Comparison of ENCODE assay signal across 10 cellular contexts in the genomic region with DNA sequence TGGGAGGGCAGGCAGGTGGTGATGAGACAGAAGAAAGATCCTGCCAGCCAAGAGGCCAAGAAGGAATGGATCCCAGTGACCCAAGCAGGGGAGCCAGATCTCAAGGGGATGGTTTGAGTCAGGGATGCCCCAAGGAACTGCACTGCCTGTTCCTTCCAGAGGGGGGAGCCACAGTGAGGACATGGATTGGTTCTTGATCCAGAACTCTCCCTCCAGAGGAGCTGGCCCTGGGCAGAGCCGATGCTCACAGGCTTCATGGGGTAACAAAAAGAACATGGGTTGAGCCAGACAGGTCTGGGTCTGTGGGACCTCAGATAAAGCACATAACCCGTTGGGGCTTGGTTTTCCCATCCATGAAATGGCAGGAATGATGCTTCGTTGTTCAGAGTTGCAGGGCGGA. TPM values are rescaled to one million over a fixed set of nuclear protein-coding genes. Genes with fewer than 3 reads are reported as not detected.
DNase-seq lines count a peak whose midpoint lies in the region; ATAC-seq, FAIRE-seq and TF ChIP-seq lines count a peak whose summit lies in the region.
"Had no signal": no experiment of that assay in that cellular context is flagged by ENCODE, and none has a peak within 500 bp of the region (broad histone marks: within the 10 kb centered on the region; RNA-seq: fewer than 3 reads in every experiment).

No MANE protein-coding gene starts in this region.

- H3K9me3 Mint-ChIP-seq in activated naive CD4-positive, alpha-beta T cell treated with anti-CD3 and anti-CD28 coated beads, Interleukin-2, amount 10 ng/mL, durations not matched to agents 7 days and 5 days = no peaks in the 10 kb centered on the region

- in situ Hi-C loops in KBM-7 (cut with MboI; ENCODE audit: low pct_unique_long_range_greater_than_20kb, low sequenced_read_pairs) = no loop called here

- POLR2A ChIA-PET in H1 (lab: Charles Lee; ENCODE audit: partially characterized antibody) = interaction anchor here (1.0 kb wide), 1 partner anchor 20 kb away, joined by 5 read pairs; no protein-coding TSS in a partner anchor

- no peak overlapping the region for H2AFZ ChIP-seq in H1 (ENCODE audit: low read length)
- H2AFZ ChIP-seq in smooth muscle cell (ENCODE audit: low read depth) = no peak overlapping the region

- peak; percentile 38 for DNase-seq in activated naive CD4-positive, alpha-beta T cell treated with anti-CD3 and anti-CD28 coated beads, Interleukin-2, amount 10 ng/mL, durations not matched to agents 7 days and 5 days
- no peak for DNase-seq in activated naive CD4-positive, alpha-beta T cell treated with anti-CD3 and anti-CD28 coated beads, Interleukin-2, amount 50 U/mL, for 16 hours
- DNase-seq in KBM-7 = peak; percentile 19
- peak in 1 of 2 experiments; percentile 91 for DNase-seq in H1 (ENCODE audit: low read depth in 1 of 2, low spot score in 2 of 2)
- DNase-seq in smooth muscle cell (lab: John Stamatoyannopoulos, UW; ENCODE audit: unreplicated experiment) = no peak
- DNase-seq in mucosa of gallbladder (ENCODE audit: low spot score) = no peak

- peaks cover 6% of the 10 kb centered on the region for H3K4me1 Mint-ChIP-seq in activated naive CD4-positive, alpha-beta T cell treated with anti-CD3 and anti-CD28 coated beads, Interleukin-2, amount 10 ng/mL, durations not matched to agents 7 days and 5 days

- no peak overlapping the region for H2BK20ac ChIP-seq in H1 (ENCODE audit: low read length)

- H3K56ac ChIP-seq in H1 (replicated peaks; ENCODE audit: insufficient read length, low read depth, low read length) = no peak overlapping the region

- H2BK5ac ChIP-seq in H1 (ENCODE audit: low read depth, low read length) = no peak overlapping the region

- H3K4me1 ChIP-seq in H1 (replicated peaks in 1 of 4; ENCODE audit: control insufficient read depth in 3 of 4, insufficient read depth in 4 of 4, low read length in 3 of 4) (peaks cover 0 to 12% (median 10%) of the 10 kb centered on the region in 4 experiments; a peak in 6 of 7 replicates), smooth muscle cell (ENCODE audit: low read depth) (peaks cover 14% of the 10 kb centered on the region)
- H3K4me1 ChIP-seq: pancreas had no signal

- peaks cover 67% of the 10 kb centered on the region for H3K27me3 Mint-ChIP-seq in activated naive CD4-positive, alpha-beta T cell treated with anti-CD3 and anti-CD28 coated beads, Interleukin-2, amount 10 ng/mL, durations not matched to agents 7 days and 5 days

- H3K4me3 ChIP-seq in H1 (ENCODE audit: extremely low read depth in 1 of 4, insufficient read depth in 2 of 4, low read depth in 3 of 4, low read length in 4 of 4) (no peak overlapping the region), smooth muscle cell (no peak overlapping the region)
- H3K4me3 ChIP-seq: pancreas had no signal

- peaks cover 13% of the 10 kb centered on the region for H3F3A ChIP-seq in smooth muscle cell (ENCODE audit: low read depth)

- H4K20me1 ChIP-seq in H1 (replicated peaks in 1 of 2; ENCODE audit: control insufficient read depth in 1 of 2, insufficient read depth in 2 of 2, low read length in 2 of 2) (no peaks in the 10 kb centered on the region), smooth muscle cell (ENCODE audit: low read depth) (no peaks in the 10 kb centered on the region)

- no peak overlapping the region for H3K9ac ChIP-seq in H1 (replicated peaks in 1 of 4; ENCODE audit: extremely low read depth in 1 of 4, low read depth in 3 of 4, low read length in 3 of 4)
- H3K9ac ChIP-seq in smooth muscle cell (ENCODE audit: low read depth) = no peak overlapping the region

- no peak overlapping the region for H3K14ac ChIP-seq in H1 (ENCODE audit: insufficient read length)

- peak; percentile 41 to 63 for TF ChIP-seq RAD21 in H1 (IDR thresholded peaks at IDR 0.05 in 1 of 2, conservative IDR thresholded peaks at IDR 0.05 in 1 of 2; ENCODE audit: low read depth in 2 of 2, low read length in 2 of 2)

- no peak for TF ChIP-seq POLR2A in H1 (IDR thresholded peaks at IDR 0.05; ENCODE audit: control extremely low read depth in 1 of 2, low read depth in 2 of 2, low read length in 2 of 2)

- CTCF ChIA-PET in activated naive CD4-positive, alpha-beta T cell treated with anti-CD3 and anti-CD28 coated beads, Interleukin-2, amount 10 ng/mL, durations not matched to agents 7 days and 5 days (lab: Charles Lee) = interaction anchor here (1.0 to 1.8 kb wide), 3 partner anchors 8 to 24 kb away, joined by 3 to 4 read pairs (median 4); no protein-coding TSS in a partner anchor
- CTCF ChIA-PET in H1 (lab: Charles Lee; ENCODE audit: partially characterized antibody) = interaction anchor here (0.6 to 19.9 kb wide), 23 partner anchors 9 to 195 kb away, joined by 3 to 322 read pairs (median 4); no protein-coding TSS in a partner anchor

- H3K27ac Mint-ChIP-seq in activated naive CD4-positive, alpha-beta T cell treated with anti-CD3 and anti-CD28 coated beads, Interleukin-2, amount 10 ng/mL, durations not matched to agents 7 days and 5 days = no peak overlapping the region

- H3K27ac ChIP-seq in H1 (ENCODE audit: low read depth, low read length) (no peak overlapping the region), smooth muscle cell (ENCODE audit: low read depth) (no peak overlapping the region)
- H3K27ac ChIP-seq: pancreas had no signal

- H2BK15ac ChIP-seq in H1 (ENCODE audit: low read length) = 0 out of 2 replicates have a peak overlapping the region, but pooled peaks have one; percentile 29

- no peak overlapping the region for H2BK120ac ChIP-seq in H1 (replicated peaks; ENCODE audit: low read depth, low read length)

- H3K36me3 ChIP-seq in H1 (ENCODE audit: control insufficient read depth in 2 of 4, insufficient read depth in 4 of 4, low read length in 3 of 4) = no peaks in the 10 kb centered on the region
- no peaks in the 10 kb centered on the region for H3K36me3 ChIP-seq in smooth muscle cell (ENCODE audit: low read depth)
- H3K36me3 ChIP-seq: pancreas had no signal

- no peak overlapping the region for H4K5ac ChIP-seq in H1 (ENCODE audit: insufficient read length, low read depth, low read length)

- no peak overlapping the region for H3K18ac ChIP-seq in H1 (ENCODE audit: extremely low read depth, low read length)

- H3K9me3 ChIP-seq in H1 (ENCODE audit: insufficient read depth in 2 of 2, low read depth in 1 of 2, low read length in 1 of 2) = no peaks in the 10 kb centered on the region
- no peaks in the 10 kb centered on the region for H3K9me3 ChIP-seq in smooth muscle cell (replicated peaks; ENCODE audit: low read depth)
- H3K9me3 ChIP-seq: pancreas had no signal

- no peaks in the 10 kb centered on the region for H3K79me2 ChIP-seq in H1 (ENCODE audit: control insufficient read depth in 1 of 2, insufficient read depth in 2 of 2, low read length in 2 of 2)
- no peaks in the 10 kb centered on the region for H3K79me2 ChIP-seq in smooth muscle cell (ENCODE audit: low read depth)

- no peak overlapping the region for H2AK5ac ChIP-seq in H1 (ENCODE audit: low read depth, low read length)

- H3K27me3 ChIP-seq in H1 (replicated peaks in 1 of 4; ENCODE audit: control insufficient read depth in 3 of 4, extremely low read depth in 1 of 4, insufficient read depth in 3 of 4, low read length in 3 of 4) = peaks cover 0 to 18% (median 10%) of the 10 kb centered on the region in 4 experiments; a peak in 5 of 7 replicates
- no peaks in the 10 kb centered on the region for H3K27me3 ChIP-seq in smooth muscle cell (ENCODE audit: low read depth)
- H3K27me3 ChIP-seq: pancreas had no signal

- no peak for TF ChIP-seq EP300 in H1 (IDR thresholded peaks at IDR 0.05; ENCODE audit: borderline replicate concordance in 1 of 2, low read depth in 2 of 2, low read length in 2 of 2)

- no peak overlapping the region for H3K23ac ChIP-seq in H1 (ENCODE audit: insufficient read length)

- H3K4me2 ChIP-seq in H1 (ENCODE audit: insufficient read depth in 1 of 2, low read depth in 2 of 2, low read length in 2 of 2) = no peak overlapping the region
- H3K4me2 ChIP-seq in smooth muscle cell = no peak overlapping the region

- no peak overlapping the region for H3K4ac ChIP-seq in H1 (replicated peaks; ENCODE audit: insufficient read length, low read depth, low read length)

- ATAC-seq in HG02642 (IDR thresholded peaks at IDR 0.05; ENCODE audit: poor library complexity, unreplicated experiment) (no peak), HG02938 (IDR thresholded peaks at IDR 0.05; ENCODE audit: unreplicated experiment) (no peak)
- ATAC-seq: pancreas had no signal

- H3K79me1 ChIP-seq in H1 (ENCODE audit: low read depth, low read length) = no peaks in the 10 kb centered on the region

- TF ChIP-seq CTCF in H1 (IDR thresholded peaks at IDR 0.05; ENCODE audit: control extremely low read depth in 1 of 3, insufficient read depth in 1 of 3, low read depth in 1 of 3, low read length in 3 of 3) (peak; percentile 76 to 92 (median 91)), smooth muscle cell (IDR thresholded peaks at IDR 0.05; ENCODE audit: borderline replicate concordance, insufficient read depth, poor library complexity, severe bottlenecking) (peak; percentile 30)

- no peak overlapping the region for H3K4me3 Mint-ChIP-seq in activated naive CD4-positive, alpha-beta T cell treated with anti-CD3 and anti-CD28 coated beads, Interleukin-2, amount 10 ng/mL, durations not matched to agents 7 days and 5 days
- H3K4me3 Mint-ChIP-seq: IgD-negative memory B cell had no signal

- peaks cover 5% of the 10 kb centered on the region; the same call in 1 of the 2 replicates for H3K23me2 ChIP-seq in H1 (ENCODE audit: low read depth, low read length)

- H2BK12ac ChIP-seq in H1 (ENCODE audit: low read depth, low read length) = no peak overlapping the region

- peak; percentile 89 for FAIRE-seq in H1 (lab: Jason Lieb, UNC)
- FAIRE-seq: pancreas had no signal

- H4K91ac ChIP-seq in H1 (replicated peaks; ENCODE audit: insufficient read length, low read length) = no peak overlapping the region

- no peaks in the 10 kb centered on the region for H3K36me3 Mint-ChIP-seq in activated naive CD4-positive, alpha-beta T cell treated with anti-CD3 and anti-CD28 coated beads, Interleukin-2, amount 10 ng/mL, durations not matched to agents 7 days and 5 days

- 82% methylated on average over 4 of the region's 4 CpGs; no CpG with 5 or more reads in 1 of the 2 experiments for WGBS in H1 (ENCODE audit: extremely low coverage in 1 of 2, insufficient coverage in 1 of 2, insufficient read length in 1 of 2, insufficient replicate concordance in 2 of 2, low coverage in 1 of 2, low lambda C conversion rate in 2 of 2, missing lambda C conversion rate in 1 of 2), 2 experiments
- WGBS in smooth muscle cell (ENCODE audit: low lambda C conversion rate) = 91% methylated on average over 4 of the region's 4 CpGs

- no peak overlapping the region for H4K8ac ChIP-seq in H1 (ENCODE audit: extremely low read depth, insufficient read depth, low read length)

RNA-seq across cellular contexts. Expression of a gene that starts 4.6 kb away (rescaled TPM):
- total RNA-seq in H1 (2021; fragmentation: NEBNext Ultra II Directional; extraction: Animal tissue kit (Norgen Biotek cat#: 25700)) = 11.4 and 13.0 TPM in 2 replicates
- polyA plus RNA-seq in H1 (2011; rRNA removed) (5.0 and 6.0 TPM in 2 replicates), smooth muscle cell (1.8 and 5.5 TPM in 2 replicates)
- polyA plus RNA-seq in H1 (2011; cell fraction: cytosol; rRNA removed) = 5.6 TPM
- 8.0 TPM for polyA plus RNA-seq in H1 (2011; cell fraction: nucleus; rRNA removed)
- polyA plus RNA-seq in H1 (2012, experiment 1 of 2) = 7.1 to 8.8 TPM (median 8.0 TPM) in 4 replicates
- 5.8 TPM for polyA plus RNA-seq in H1 (2012, experiment 2 of 2)
- 6.1 TPM for polyA plus RNA-seq in H1 (2013, experiment 1 of 2)
- 6.6 TPM for polyA plus RNA-seq in H1 (2013, experiment 2 of 2)
- polyA minus RNA-seq in H1 (2011; rRNA and poly(A)+ RNA removed) = 8.0 and 12.4 TPM in 2 replicates
- polyA minus RNA-seq in H1 (2011; cell fraction: cytosol; rRNA and poly(A)+ RNA removed) = 4.6 TPM
- polyA minus RNA-seq in H1 (2011; cell fraction: nucleus; rRNA and poly(A)+ RNA removed) = 6.4 TPM
- total RNA-seq in smooth muscle cell (2.8 and 4.6 TPM in 2 replicates), mucosa of gallbladder (14.0 TPM)
- polyA plus RNA-seq: IgD-negative memory B cell had no signal

RNA-seq across cellular contexts. Expression of a gene that starts 27.6 kb away (rescaled TPM):
- total RNA-seq in H1 (2021; fragmentation: NEBNext Ultra II Directional; extraction: Animal tissue kit (Norgen Biotek cat#: 25700)) = 10.3 and 11.7 TPM in 2 replicates
- polyA plus RNA-seq in H1 (2011; rRNA removed) (6.9 and 9.8 TPM in 2 replicates), smooth muscle cell (10.5 and 13.0 TPM in 2 replicates)
- 8.6 TPM for polyA plus RNA-seq in H1 (2011; cell fraction: cytosol; rRNA removed)
- polyA plus RNA-seq in H1 (2011; cell fraction: nucleus; rRNA removed) = 9.1 TPM
- polyA plus RNA-seq in H1 (2012, experiment 1 of 2) = 7.5 to 12.1 TPM (median 10.2 TPM) in 4 replicates
- 14.6 TPM for polyA plus RNA-seq in H1 (2012, experiment 2 of 2)
- 6.7 TPM for polyA plus RNA-seq in H1 (2013, experiment 1 of 2)
- 6.8 TPM for polyA plus RNA-seq in H1 (2013, experiment 2 of 2)
- polyA minus RNA-seq in H1 (2011; rRNA and poly(A)+ RNA removed) = 8.7 and 8.9 TPM in 2 replicates
- 4.6 TPM for polyA minus RNA-seq in H1 (2011; cell fraction: cytosol; rRNA and poly(A)+ RNA removed)
- 4.7 TPM for polyA minus RNA-seq in H1 (2011; cell fraction: nucleus; rRNA and poly(A)+ RNA removed)
- total RNA-seq in smooth muscle cell (8.0 and 10.8 TPM in 2 replicates), mucosa of gallbladder (22.4 TPM)

RNA-seq across cellular contexts. Expression of a gene that starts 51.3 kb away (rescaled TPM):
- total RNA-seq in H1 (2021; fragmentation: NEBNext Ultra II Directional; extraction: Animal tissue kit (Norgen Biotek cat#: 25700)) = 168 and 170 TPM in 2 replicates
- polyA plus RNA-seq in H1 (2011; rRNA removed) (881 and 997 TPM in 2 replicates), smooth muscle cell (376 and 384 TPM in 2 replicates)
- 532 TPM for polyA plus RNA-seq in H1 (2011; cell fraction: cytosol; rRNA removed)
- 232 TPM for polyA plus RNA-seq in H1 (2011; cell fraction: nucleus; rRNA removed)
- polyA plus RNA-seq in H1 (2012, experiment 1 of 2) = 258 to 279 TPM (median 266 TPM) in 4 replicates
- polyA plus RNA-seq in H1 (2012, experiment 2 of 2) = 637 TPM
- polyA plus RNA-seq in H1 (2013, experiment 1 of 2) = 290 TPM
- polyA plus RNA-seq in H1 (2013, experiment 2 of 2) = 324 TPM
- polyA minus RNA-seq in H1 (2011; rRNA and poly(A)+ RNA removed) = 45.0 and 47.6 TPM in 2 replicates
- 37.9 TPM for polyA minus RNA-seq in H1 (2011; cell fraction: cytosol; rRNA and poly(A)+ RNA removed)
- 43.9 TPM for polyA minus RNA-seq in H1 (2011; cell fraction: nucleus; rRNA and poly(A)+ RNA removed)
- total RNA-seq in smooth muscle cell (380 TPM in 2 replicates), mucosa of gallbladder (224 TPM)

Comparison
In these comparisons a context has a peak if more than half of its experiments do, and no peak if none do; other contexts are left out.
1. DNase-seq: peak in activated naive CD4-positive, alpha-beta T cell treated with anti-CD3 and anti-CD28 coated beads, Interleukin-2, amount 10 ng/mL, durations not matched to agents 7 days and 5 days (single experiment) and KBM-7 (single experiment); none in activated naive CD4-positive, alpha-beta T cell treated with anti-CD3 and anti-CD28 coated beads, Interleukin-2, amount 50 U/mL, for 16 hours (single experiment), smooth muscle cell (single experiment) and mucosa of gallbladder (single experiment).